Comparison of ENCODE assay signal across 15 cellular contexts in genomic region chr9:122065923-122066629, GRCh38. TPM values are rescaled to one million over a fixed set of nuclear protein-coding genes. Genes with fewer than 3 reads are reported as not detected.
A peak's percentile ranks its signal among the peaks of the same experiment; 100 is the strongest.
DNase-seq lines count a peak whose midpoint lies in the region; ATAC-seq and TF ChIP-seq lines count a peak whose summit lies in the region.
"Had no signal": no experiment of that assay in that cellular context is flagged by ENCODE, and none has a peak within 500 bp of the region (broad histone marks: within the 10 kb centered on the region; RNA-seq: fewer than 3 reads in every experiment).

No MANE protein-coding gene starts in this region.

- H3K27me3 ChIP-seq in body of pancreas (no peaks in the 10 kb centered on the region), right cardiac atrium (ENCODE audit: control insufficient read depth, insufficient read depth) (no peaks in the 10 kb centered on the region)
- H3K27me3 ChIP-seq: Peyer's patch had no signal

- peaks cover 21% of the 10 kb centered on the region for H3K4me1 ChIP-seq in body of pancreas
- no peaks in the 10 kb centered on the region for H3K4me1 ChIP-seq in right cardiac atrium (ENCODE audit: control insufficient read depth, insufficient read depth, low read length)

- no peak for TF ChIP-seq CTCF in body of pancreas (IDR thresholded peaks at IDR 0.05)

- H3K27ac ChIP-seq in body of pancreas (peak overlapping the region in 1 of 4 donors; percentile 37), right cardiac atrium (ENCODE audit: low read length) (no peak overlapping the region)
- H3K27ac ChIP-seq: Peyer's patch had no signal

- ATAC-seq in body of pancreas: peak; percentile 65
- peak; percentile 67 to 74 for ATAC-seq in right cardiac atrium
- no peak for ATAC-seq in HG03520 (IDR thresholded peaks at IDR 0.05; ENCODE audit: unreplicated experiment)
- ATAC-seq: CD8-positive, alpha-beta T cell had no signal

- WGBS in body of pancreas, 2 donors: 25 to 31% methylated on average over 2 of the region's 2 CpGs
- 27% methylated on average over 2 of the region's 2 CpGs for WGBS in right cardiac atrium

- peak; percentile 32 for DNase-seq in OCI-M1 (lab: John Stamatoyannopoulos, UW)
- no peak for DNase-seq in body of pancreas
- DNase-seq in right cardiac atrium: no peak
- peak; percentile 7 for DNase-seq in renal cortical epithelial cell (ENCODE audit: low read depth)
- no peak for DNase-seq in NK-92 treated with Interleukin-12 subunit alpha and Interleukin-12 subunit beta, amount 100 ng/mL, for 24 hours (lab: John Stamatoyannopoulos, UW)
- DNase-seq in NCI-H82 (lab: John Stamatoyannopoulos, UW): no peak
- DNase-seq: CD8-positive, alpha-beta T cell; GOT3; KG1; NCI-H1092 treated with DMSO at 0.1 percent for 48 hours; NCI-H187; NCI-H446; NCI-H748 treated with DMSO at 0.1 percent for 48 hours; Peyer's patch had no signal

- TF ChIP-seq POLR2A in body of pancreas (IDR thresholded peaks at IDR 0.05): no peak

- no peak overlapping the region for H3K4me3 ChIP-seq in body of pancreas
- H3K4me3 ChIP-seq in right cardiac atrium (ENCODE audit: low read length): no peak overlapping the region
- H3K4me3 ChIP-seq: Peyer's patch had no signal

- H3K9me3 ChIP-seq in body of pancreas: no peaks in the 10 kb centered on the region
- no peaks in the 10 kb centered on the region for H3K9me3 ChIP-seq in right cardiac atrium (ENCODE audit: control insufficient read depth, low read length)
- H3K9me3 ChIP-seq: Peyer's patch had no signal

- H3K36me3 ChIP-seq in body of pancreas (replicated peaks in 1 of 2; ENCODE audit: insufficient read depth in 1 of 2, low read depth in 2 of 2): no peaks in the 10 kb centered on the region
- H3K36me3 ChIP-seq: Peyer's patch had no signal

- intact Hi-C loops in body of pancreas (cut with DNase I): no loop called here
- intact Hi-C loops in right cardiac atrium (cut with DNase I): no loop called here

RNA-seq across cellular contexts. Expression of gene TTLL11, which starts 27.0 kb away (rescaled TPM):
- total RNA-seq in body of pancreas: 10 to 100 TPM; 14.5 to 16.8 TPM
- 1 to 10 TPM; 3.5 to 8.6 (median 5.8) TPM for total RNA-seq in right cardiac atrium
- 3.4 TPM for polyA plus RNA-seq in right cardiac atrium
- total RNA-seq in renal cortical epithelial cell: 2.3 and 6.7 TPM in 2 replicates

Comparison
In these comparisons a context has a peak if more than half of its experiments do, and no peak if none do; other contexts are left out.
1. DNase-seq: peak in OCI-M1 (single experiment) and renal cortical epithelial cell (single experiment); none in body of pancreas (0 of 4), right cardiac atrium (0 of 3), NK-92 treated with Interleukin-12 subunit alpha and Interleukin-12 subunit beta, amount 100 ng/mL, for 24 hours (single experiment) and NCI-H82 (single experiment).